12 cellular contexts compared by ENCODE assay signal in the genomic region with DNA sequence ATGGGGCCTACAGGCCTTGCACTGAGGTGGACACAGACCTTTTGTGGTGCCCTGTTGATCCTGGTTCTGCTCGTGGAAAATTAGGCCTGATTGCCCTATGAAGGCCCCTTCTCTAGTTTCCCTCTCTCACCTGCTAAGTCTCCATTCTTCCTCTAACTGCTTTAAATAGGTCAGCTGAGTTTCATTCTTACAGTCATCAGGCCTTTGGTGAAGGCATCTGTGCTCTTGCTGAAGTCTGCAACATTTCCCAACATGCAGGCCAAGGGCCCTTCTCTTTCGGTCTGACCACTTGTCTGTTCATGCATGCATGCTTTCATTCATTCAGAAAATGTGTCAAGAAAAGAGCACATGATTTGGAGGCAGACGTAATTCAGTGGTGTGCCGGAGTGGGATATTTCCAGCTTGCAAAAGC.
DNase-seq lines count a peak whose midpoint lies in the region; ATAC-seq and TF ChIP-seq lines count a peak whose summit lies in the region.
"Had no signal": no experiment of that assay in that cellular context is flagged by ENCODE, and none has a peak within 500 bp of the region (broad histone marks: within the 10 kb centered on the region; RNA-seq: fewer than 3 reads in every experiment).

No MANE protein-coding gene starts in this region.

- H3K9me3 Mint-ChIP-seq in stimulated activated memory B cell treated with anti-CD40 and anti-IgM and Interleukin-4, amounts not matched to agents 10 μg/mL and 1 μg/mL and 100 μg/mL, for 72 hours, result peaks cover 4% of the 10 kb centered on the region
- H3K9me3 Mint-ChIP-seq: activated CD4-positive, alpha-beta T cell treated with anti-CD3 and anti-CD28 coated beads, Interleukin-2, amount 10 ng/mL, durations not matched to agents 24 days and 14 days had no signal

- H3K27me3 Mint-ChIP-seq in stimulated activated memory B cell treated with anti-CD40 and anti-IgM and Interleukin-4, amounts not matched to agents 10 μg/mL and 1 μg/mL and 100 μg/mL, for 72 hours, result no peaks in the 10 kb centered on the region
- H3K27me3 Mint-ChIP-seq: activated CD4-positive, alpha-beta T cell treated with anti-CD3 and anti-CD28 coated beads, Interleukin-2, amount 10 ng/mL, durations not matched to agents 24 days and 14 days had no signal

- in situ Hi-C loops in GM18951 (cut with MboI; ENCODE audit: low sequenced_read_pairs, unreplicated experiment), result loop anchor here (10.0 kb wide), 1 partner anchor 243 kb away; a partner anchor contains a TSS

- WGBS in aorta, 2 donors, result 78 to 80% methylated on average over 4 of the region's 4 CpGs

- TF ChIP-seq POLR2A in GM18951 (IDR thresholded peaks at IDR 0.05; ENCODE audit: extremely low read depth, insufficient read depth, insufficient read length) (peak; percentile 36), Peyer's patch (IDR thresholded peaks at IDR 0.05) (no peak)

- DNase-seq in NCI-H187 (lab: John Stamatoyannopoulos, UW) (no peak), aorta (no peak), Peyer's patch (no peak), NCI-H2171 (lab: John Stamatoyannopoulos, UW) (no peak)
- DNase-seq: activated CD4-positive, alpha-beta T cell treated with anti-CD3 and anti-CD28 coated beads, Interleukin-2, amount 10 ng/mL, durations not matched to agents 24 days and 14 days; KG1 had no signal

- no peak for TF ChIP-seq CTCF in Peyer's patch (IDR thresholded peaks at IDR 0.05)

- H3K4me3 Mint-ChIP-seq in stimulated activated memory B cell treated with anti-CD40 and anti-IgM and Interleukin-4, amounts not matched to agents 10 μg/mL and 1 μg/mL and 100 μg/mL, for 72 hours, result no peak overlapping the region
- H3K4me3 Mint-ChIP-seq: activated CD4-positive, alpha-beta T cell treated with anti-CD3 and anti-CD28 coated beads, Interleukin-2, amount 10 ng/mL, durations not matched to agents 24 days and 14 days had no signal

- ATAC-seq in GM21786 (IDR thresholded peaks at IDR 0.05; ENCODE audit: unreplicated experiment) (peak; percentile 76), HG03439 (IDR thresholded peaks at IDR 0.05; ENCODE audit: unreplicated experiment) (peak; percentile 82), aorta (ENCODE audit: low FRiP score) (no peak)
- peak; percentile 86 for ATAC-seq in stimulated activated memory B cell treated with anti-CD40 and anti-IgM and Interleukin-4, amounts not matched to agents 10 μg/mL and 1 μg/mL and 100 μg/mL, for 72 hours
- ATAC-seq: esophagus mucosa, left lobe of liver had no signal

- peak overlapping the region; percentile 73 for H3K27ac Mint-ChIP-seq in stimulated activated memory B cell treated with anti-CD40 and anti-IgM and Interleukin-4, amounts not matched to agents 10 μg/mL and 1 μg/mL and 100 μg/mL, for 72 hours
- H3K27ac Mint-ChIP-seq: activated CD4-positive, alpha-beta T cell treated with anti-CD3 and anti-CD28 coated beads, Interleukin-2, amount 10 ng/mL, durations not matched to agents 24 days and 14 days had no signal

- H3K9me3 ChIP-seq in aorta (ENCODE audit: control insufficient read depth, low read length) (peaks cover 4% of the 10 kb centered on the region), Peyer's patch (no peaks in the 10 kb centered on the region)

- H3K4me1 ChIP-seq in aorta (ENCODE audit: control insufficient read depth in 1 of 2, insufficient read depth in 2 of 2, low read length in 2 of 2) (no peaks in the 10 kb centered on the region), Peyer's patch (peaks cover 0 to 14% (median 2%) of the 10 kb centered on the region in 4 donors)

- H3K27ac ChIP-seq in aorta (ENCODE audit: low read depth in 1 of 2, low read length in 2 of 2) (no peak overlapping the region), Peyer's patch (peak overlapping the region in 1 of 4 donors; percentile 42)

- H3K36me3 Mint-ChIP-seq in stimulated activated memory B cell treated with anti-CD40 and anti-IgM and Interleukin-4, amounts not matched to agents 10 μg/mL and 1 μg/mL and 100 μg/mL, for 72 hours, result peaks cover 6% of the 10 kb centered on the region

- intact Hi-C loops in aorta (cut with DNase I), result no loop called here

- peaks cover 59% of the 10 kb centered on the region for H3K4me1 Mint-ChIP-seq in stimulated activated memory B cell treated with anti-CD40 and anti-IgM and Interleukin-4, amounts not matched to agents 10 μg/mL and 1 μg/mL and 100 μg/mL, for 72 hours
- H3K4me1 Mint-ChIP-seq: activated CD4-positive, alpha-beta T cell treated with anti-CD3 and anti-CD28 coated beads, Interleukin-2, amount 10 ng/mL, durations not matched to agents 24 days and 14 days had no signal

- H3K27me3 ChIP-seq in aorta (ENCODE audit: control insufficient read depth in 1 of 2, insufficient read depth in 2 of 2, low read length in 1 of 2) (no peaks in the 10 kb centered on the region), Peyer's patch (no peaks in the 10 kb centered on the region)

- H3K4me3 ChIP-seq in aorta (ENCODE audit: low read length in 2 of 2), result no peak overlapping the region
- no peak overlapping the region for H3K4me3 ChIP-seq in Peyer's patch

- H3K36me3 ChIP-seq in aorta (ENCODE audit: control insufficient read depth in 1 of 2, insufficient read depth in 2 of 2, low read length in 1 of 2) (no peaks in the 10 kb centered on the region), Peyer's patch (no peaks in the 10 kb centered on the region)
